ENCODE assay signal across 1 cellular context in genomic region chr10:25016349-25017246, GRCh38.
TF ChIP-seq lines count a peak whose summit lies in the region.

A gene with protein sequence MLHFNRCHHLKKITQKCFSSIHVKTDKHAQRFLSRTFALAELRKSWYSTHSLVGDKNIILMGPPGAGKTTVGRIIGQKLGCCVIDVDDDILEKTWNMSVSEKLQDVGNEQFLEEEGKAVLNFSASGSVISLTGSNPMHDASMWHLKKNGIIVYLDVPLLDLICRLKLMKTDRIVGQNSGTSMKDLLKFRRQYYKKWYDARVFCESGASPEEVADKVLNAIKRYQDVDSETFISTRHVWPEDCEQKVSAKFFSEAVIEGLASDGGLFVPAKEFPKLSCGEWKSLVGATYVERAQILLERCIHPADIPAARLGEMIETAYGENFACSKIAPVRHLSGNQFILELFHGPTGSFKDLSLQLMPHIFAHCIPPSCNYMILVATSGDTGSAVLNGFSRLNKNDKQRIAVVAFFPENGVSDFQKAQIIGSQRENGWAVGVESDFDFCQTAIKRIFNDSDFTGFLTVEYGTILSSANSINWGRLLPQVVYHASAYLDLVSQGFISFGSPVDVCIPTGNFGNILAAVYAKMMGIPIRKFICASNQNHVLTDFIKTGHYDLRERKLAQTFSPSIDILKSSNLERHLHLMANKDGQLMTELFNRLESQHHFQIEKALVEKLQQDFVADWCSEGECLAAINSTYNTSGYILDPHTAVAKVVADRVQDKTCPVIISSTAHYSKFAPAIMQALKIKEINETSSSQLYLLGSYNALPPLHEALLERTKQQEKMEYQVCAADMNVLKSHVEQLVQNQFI (plus strand): TSS chr10:25016612. CDS start chr10:25023224, 6,612 bp downstream.

TF ChIP-seq in HepG2, 621 proteins besides CTCF, POLR2A, EP300 and RAD21 (continued from another document and continues in another):
- 0 out of 2 replicates have a peak, but pooled peaks have one; percentile 33 for TF ChIP-seq ZNF776 (CRISPR knock-in tag; IDR thresholded peaks at IDR 0.05)
- TF ChIP-seq, protein P1, sequence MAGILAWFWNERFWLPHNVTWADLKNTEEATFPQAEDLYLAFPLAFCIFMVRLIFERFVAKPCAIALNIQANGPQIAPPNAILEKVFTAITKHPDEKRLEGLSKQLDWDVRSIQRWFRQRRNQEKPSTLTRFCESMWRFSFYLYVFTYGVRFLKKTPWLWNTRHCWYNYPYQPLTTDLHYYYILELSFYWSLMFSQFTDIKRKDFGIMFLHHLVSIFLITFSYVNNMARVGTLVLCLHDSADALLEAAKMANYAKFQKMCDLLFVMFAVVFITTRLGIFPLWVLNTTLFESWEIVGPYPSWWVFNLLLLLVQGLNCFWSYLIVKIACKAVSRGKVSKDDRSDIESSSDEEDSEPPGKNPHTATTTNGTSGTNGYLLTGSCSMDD (CRISPR knock-in tag; IDR thresholded peaks at IDR 0.05) = peak; percentile 89; the same call in 1 of the 2 replicates
- TF ChIP-seq FOXA3 (CRISPR knock-in tag; IDR thresholded peaks at IDR 0.05) = no peak; the same call in 1 of the 2 replicates
- TF ChIP-seq ZNF674 (CRISPR knock-in tag; IDR thresholded peaks at IDR 0.05; ENCODE audit: low read depth) = no peak; the same call in 1 of the 2 replicates
- no peak for TF ChIP-seq GLMP (CRISPR knock-in tag; IDR thresholded peaks at IDR 0.05; ENCODE audit: borderline replicate concordance)
- peak; percentile 90 for TF ChIP-seq ZBTB43 (CRISPR knock-in tag; conservative IDR thresholded peaks at IDR 0.05)
- peak; percentile 80; the same call in 1 of the 2 replicates for TF ChIP-seq IRF2 (CRISPR knock-in tag; IDR thresholded peaks at IDR 0.05)
- TF ChIP-seq ZNF678 (CRISPR knock-in tag; IDR thresholded peaks at IDR 0.05) = 0 out of 2 replicates have a peak, but pooled peaks have one; percentile 92
- TF ChIP-seq DR1 (CRISPR knock-in tag; IDR thresholded peaks at IDR 0.05) = peak; percentile 72
- peak; percentile 79; the same call in 1 of the 2 replicates for TF ChIP-seq IKZF5 (CRISPR knock-in tag; IDR thresholded peaks at IDR 0.05)
- peak; percentile 89 for TF ChIP-seq ZSCAN25 (CRISPR knock-in tag; IDR thresholded peaks at IDR 0.05)
- peak; percentile 69; the same call in 1 of the 2 replicates for TF ChIP-seq ELK4 (CRISPR knock-in tag; IDR thresholded peaks at IDR 0.05; ENCODE audit: borderline replicate concordance)
- TF ChIP-seq, protein P2, sequence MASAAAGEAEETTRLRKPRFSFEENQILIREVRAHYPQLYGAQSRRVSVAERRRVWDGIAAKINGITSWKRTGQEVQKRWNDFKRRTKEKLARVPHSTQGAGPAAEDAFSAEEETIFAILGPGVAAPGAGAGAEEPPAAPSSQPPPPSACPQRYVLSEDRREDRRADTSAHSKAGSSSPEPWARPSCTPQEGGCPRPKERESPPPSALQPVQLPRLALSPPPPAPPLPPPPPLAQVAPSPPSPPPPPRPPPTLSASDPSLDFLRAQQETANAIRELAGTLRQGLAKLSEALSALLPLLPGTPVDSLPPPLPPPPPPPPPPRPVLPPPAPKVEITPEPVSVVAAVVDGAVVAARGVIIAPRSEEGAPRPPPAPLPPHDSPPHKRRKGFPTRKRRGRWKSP (CRISPR knock-in tag; IDR thresholded peaks at IDR 0.05) = peak; percentile 92
- no peak for TF ChIP-seq PLRG1 (conservative IDR thresholded peaks at IDR 0.05)
- TF ChIP-seq ZNF790 (CRISPR knock-in tag; IDR thresholded peaks at IDR 0.05; ENCODE audit: borderline replicate concordance) = peak; percentile 95
- TF ChIP-seq POLR2AphosphoS5 (IDR thresholded peaks at IDR 0.05; ENCODE audit: low read depth, low read length) = peak; percentile 77
- TF ChIP-seq AKAP8 (CRISPR knock-in tag; IDR thresholded peaks at IDR 0.05) = peak; percentile 79
- TF ChIP-seq HDAC1 (CRISPR knock-in tag; IDR thresholded peaks at IDR 0.05) = peak; percentile 94
- TF ChIP-seq ZNF256 (CRISPR knock-in tag; conservative IDR thresholded peaks at IDR 0.05) = no peak; the same call in 1 of the 2 replicates
- TF ChIP-seq E2F1 (CRISPR knock-in tag; IDR thresholded peaks at IDR 0.05) = peak; percentile 79
- no peak for TF ChIP-seq ZNF282 (IDR thresholded peaks at IDR 0.05; ENCODE audit: partially characterized antibody)
- TF ChIP-seq ZNF740 (CRISPR knock-in tag; IDR thresholded peaks at IDR 0.05) = peak; percentile 89
- peak; percentile 94 for TF ChIP-seq ZNF564 (CRISPR knock-in tag; IDR thresholded peaks at IDR 0.05)
- TF ChIP-seq, protein P3, sequence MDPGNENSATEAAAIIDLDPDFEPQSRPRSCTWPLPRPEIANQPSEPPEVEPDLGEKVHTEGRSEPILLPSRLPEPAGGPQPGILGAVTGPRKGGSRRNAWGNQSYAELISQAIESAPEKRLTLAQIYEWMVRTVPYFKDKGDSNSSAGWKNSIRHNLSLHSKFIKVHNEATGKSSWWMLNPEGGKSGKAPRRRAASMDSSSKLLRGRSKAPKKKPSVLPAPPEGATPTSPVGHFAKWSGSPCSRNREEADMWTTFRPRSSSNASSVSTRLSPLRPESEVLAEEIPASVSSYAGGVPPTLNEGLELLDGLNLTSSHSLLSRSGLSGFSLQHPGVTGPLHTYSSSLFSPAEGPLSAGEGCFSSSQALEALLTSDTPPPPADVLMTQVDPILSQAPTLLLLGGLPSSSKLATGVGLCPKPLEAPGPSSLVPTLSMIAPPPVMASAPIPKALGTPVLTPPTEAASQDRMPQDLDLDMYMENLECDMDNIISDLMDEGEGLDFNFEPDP (CRISPR knock-in tag; conservative IDR thresholded peaks at IDR 0.05) = 0 out of 2 replicates have a peak, but pooled peaks have one; percentile 77
- peak; percentile 57 for TF ChIP-seq ZNF121 (CRISPR knock-in tag; IDR thresholded peaks at IDR 0.05)
- peak; percentile 10; the same call in 1 of the 2 replicates for TF ChIP-seq RARA (CRISPR knock-in tag; IDR thresholded peaks at IDR 0.05)
- TF ChIP-seq GATAD1 (CRISPR knock-in tag; IDR thresholded peaks at IDR 0.05) = peak; percentile 77
- no peak for TF ChIP-seq RCOR2 (CRISPR knock-in tag; IDR thresholded peaks at IDR 0.05)
- no peak for TF ChIP-seq NFRKB (IDR thresholded peaks at IDR 0.05)
- TF ChIP-seq, protein P4, sequence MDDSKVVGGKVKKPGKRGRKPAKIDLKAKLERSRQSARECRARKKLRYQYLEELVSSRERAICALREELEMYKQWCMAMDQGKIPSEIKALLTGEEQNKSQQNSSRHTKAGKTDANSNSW (CRISPR knock-in tag; IDR thresholded peaks at IDR 0.05; ENCODE audit: borderline replicate concordance) = peak; percentile 95; the same call in 1 of the 2 replicates
- peak; percentile 35; the same call in 1 of the 2 replicates for TF ChIP-seq PRDM10 (CRISPR knock-in tag; IDR thresholded peaks at IDR 0.05; ENCODE audit: low read depth)
- TF ChIP-seq, protein P5, sequence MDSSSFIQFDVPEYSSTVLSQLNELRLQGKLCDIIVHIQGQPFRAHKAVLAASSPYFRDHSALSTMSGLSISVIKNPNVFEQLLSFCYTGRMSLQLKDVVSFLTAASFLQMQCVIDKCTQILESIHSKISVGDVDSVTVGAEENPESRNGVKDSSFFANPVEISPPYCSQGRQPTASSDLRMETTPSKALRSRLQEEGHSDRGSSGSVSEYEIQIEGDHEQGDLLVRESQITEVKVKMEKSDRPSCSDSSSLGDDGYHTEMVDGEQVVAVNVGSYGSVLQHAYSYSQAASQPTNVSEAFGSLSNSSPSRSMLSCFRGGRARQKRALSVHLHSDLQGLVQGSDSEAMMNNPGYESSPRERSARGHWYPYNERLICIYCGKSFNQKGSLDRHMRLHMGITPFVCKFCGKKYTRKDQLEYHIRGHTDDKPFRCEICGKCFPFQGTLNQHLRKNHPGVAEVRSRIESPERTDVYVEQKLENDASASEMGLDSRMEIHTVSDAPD (CRISPR knock-in tag; IDR thresholded peaks at IDR 0.05) = no peak
- no peak for TF ChIP-seq ZNF317 (CRISPR knock-in tag; IDR thresholded peaks at IDR 0.05)
- TF ChIP-seq SOX13 (IDR thresholded peaks at IDR 0.05) = no peak
- peak in 1 of 2 experiments; percentile 35; a peak in 1 of 4 replicates for TF ChIP-seq SOX13 (CRISPR knock-in tag; conservative IDR thresholded peaks at IDR 0.05 in 1 of 2, IDR thresholded peaks at IDR 0.05 in 1 of 2)
- TF ChIP-seq RELA (CRISPR knock-in tag; IDR thresholded peaks at IDR 0.05) = no peak
- peak; percentile 95 for TF ChIP-seq ZNF274 (CRISPR knock-in tag; IDR thresholded peaks at IDR 0.05)
- no peak; the same call in 1 of the 2 replicates for TF ChIP-seq FIP1L1 (IDR thresholded peaks at IDR 0.05; ENCODE audit: borderline replicate concordance, insufficient read depth, low read depth, low read length)
- TF ChIP-seq CBFB (CRISPR knock-in tag; IDR thresholded peaks at IDR 0.05) = peak; percentile 61
- TF ChIP-seq HNRNPL (IDR thresholded peaks at IDR 0.05; ENCODE audit: low read depth, low read length) = no peak
